ENCODE assay signal across 1 cellular context in the genomic region with DNA sequence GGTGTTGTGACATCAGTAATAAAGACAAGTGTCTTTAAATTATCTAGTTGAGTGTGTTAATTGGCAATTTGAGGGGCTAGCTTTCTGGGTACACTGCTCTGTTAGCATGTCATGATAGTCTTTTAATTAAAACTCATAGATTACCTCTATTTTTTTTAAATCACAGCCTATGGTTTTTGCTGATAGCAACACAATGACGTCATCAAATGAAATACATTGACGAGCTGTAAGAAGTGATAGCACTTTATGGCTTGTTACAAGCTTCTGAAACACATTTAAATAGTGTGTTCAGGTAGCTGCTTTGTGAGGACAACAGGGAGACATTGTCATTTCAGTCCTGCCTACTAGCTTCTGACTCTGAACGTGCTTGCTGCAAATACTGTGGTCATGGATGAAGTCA.
TF ChIP-seq lines count a peak whose summit lies in the region.

No MANE protein-coding gene starts in this region.

TF ChIP-seq in GM12878, 131 proteins besides CTCF, POLR2A, EP300 and RAD21 (continued from another document):
- TF ChIP-seq MYC (IDR thresholded peaks at IDR 0.05; ENCODE audit: insufficient read depth, insufficient read length, insufficient replicate concordance, low read length, severe bottlenecking) (no peak), ESRRA (IDR thresholded peaks at IDR 0.05; ENCODE audit: low read length) (no peak)
TF ChIP-seq in GM12878: peak in this region for 1.
